In genomic region chr11:27472398-27473016, GRCh38 we compare ENCODE assay signal across 8 cellular contexts. TPM values are rescaled to one million over a fixed set of nuclear protein-coding genes. Genes with fewer than 3 reads are reported as not detected.
DNase-seq lines count a peak whose midpoint lies in the region; ATAC-seq, FAIRE-seq and TF ChIP-seq lines count a peak whose summit lies in the region.

LGR4 (minus strand) TSS chr11:27472790; CDS start chr11:27472302, 488 bp downstream.

- H3K4me3 ChIP-seq in fibroblast of mammary gland (ENCODE audit: control insufficient read depth, low read depth, low read length): peak within 1 kb of the TSS; percentile 72

- DNase-seq in D721Med (ENCODE audit: insufficient read length, low spot score) (peak; percentile 48), KBM-7 (peak; percentile 95), RKO (ENCODE audit: low spot score) (peak; percentile 93), fibroblast of mammary gland (ENCODE audit: low read depth) (peak; percentile 84), naive B cell (peak; percentile 71)
- peak; percentile 26 for DNase-seq in activated T-helper 2 cell treated with anti-CD3 and anti-CD28 coated beads, Interferon-gamma antibody, Interleukin-2, Interleukin-4, amounts not matched to agents 10 μg/mL and 5 μg/mL and 100 μg/mL, durations not matched to agents 14 hours and 24 hours and 36 hours (ENCODE audit: low spot score)

- H3K36me3 Mint-ChIP-seq in activated T-helper 2 cell treated with anti-CD3 and anti-CD28 coated beads, Interferon-gamma antibody, Interleukin-2, Interleukin-4, amounts not matched to agents 10 μg/mL and 5 μg/mL and 100 μg/mL, durations not matched to agents 14 hours and 24 hours and 36 hours (ENCODE audit: low read depth): no peaks in the 10 kb centered on the region
- H3K36me3 Mint-ChIP-seq in naive B cell: peaks cover 0 to 8% of the 10 kb centered on the region in 2 donors
- no peaks in the 10 kb centered on the region for H3K36me3 Mint-ChIP-seq in stimulated activated memory B cell treated with anti-CD40 and anti-IgM and Interleukin-4, amounts not matched to agents 10 μg/mL and 1 μg/mL and 100 μg/mL, for 72 hours

- in situ Hi-C loops in KBM-7 (cut with MboI; ENCODE audit: low pct_unique_long_range_greater_than_20kb, low sequenced_read_pairs): no loop called here

- no peak for TF ChIP-seq CTCF in D721Med (IDR thresholded peaks at IDR 0.05; ENCODE audit: insufficient read depth, missing control alignments)
- TF ChIP-seq CTCF in fibroblast of mammary gland (conservative IDR thresholded peaks at IDR 0.05; ENCODE audit: control insufficient read depth, insufficient read depth, low read depth, low read length): no peak

- intact Hi-C loops in activated T-helper 2 cell treated with anti-CD3 and anti-CD28 coated beads, Interferon-gamma antibody, Interleukin-2, Interleukin-4, amounts not matched to agents 10 μg/mL and 5 μg/mL and 100 μg/mL, durations not matched to agents 14 hours and 24 hours and 36 hours (cut with micrococcal nuclease): loop anchor here (5.0 kb wide), 2 partner anchors 85 to 110 kb away; partner anchors contain the start of gene CCDC34

- ATAC-seq in GM21723 (IDR thresholded peaks at IDR 0.05; ENCODE audit: unreplicated experiment) (peak; percentile 71), naive B cell (ENCODE audit: low read depth in 2 of 2) (peak; percentile 89 to 91)
- ATAC-seq in stimulated activated memory B cell treated with anti-CD40 and anti-IgM and Interleukin-4, amounts not matched to agents 10 μg/mL and 1 μg/mL and 100 μg/mL, for 72 hours: peak; percentile 91

- H3K4me3 Mint-ChIP-seq in activated T-helper 2 cell treated with anti-CD3 and anti-CD28 coated beads, Interferon-gamma antibody, Interleukin-2, Interleukin-4, amounts not matched to agents 10 μg/mL and 5 μg/mL and 100 μg/mL, durations not matched to agents 14 hours and 24 hours and 36 hours (ENCODE audit: low read depth): peak within 1 kb of the TSS; percentile 90
- peak within 1 kb of the TSS; percentile 90 to 99 (median 94) for H3K4me3 Mint-ChIP-seq in naive B cell
- H3K4me3 Mint-ChIP-seq in stimulated activated memory B cell treated with anti-CD40 and anti-IgM and Interleukin-4, amounts not matched to agents 10 μg/mL and 1 μg/mL and 100 μg/mL, for 72 hours: peak within 1 kb of the TSS; percentile 86

- H3K27me3 Mint-ChIP-seq in activated T-helper 2 cell treated with anti-CD3 and anti-CD28 coated beads, Interferon-gamma antibody, Interleukin-2, Interleukin-4, amounts not matched to agents 10 μg/mL and 5 μg/mL and 100 μg/mL, durations not matched to agents 14 hours and 24 hours and 36 hours (ENCODE audit: low read depth): peaks cover 70% of the 10 kb centered on the region
- peaks cover 0 to 12% (median 0%) of the 10 kb centered on the region in 3 donors for H3K27me3 Mint-ChIP-seq in naive B cell
- no peaks in the 10 kb centered on the region for H3K27me3 Mint-ChIP-seq in stimulated activated memory B cell treated with anti-CD40 and anti-IgM and Interleukin-4, amounts not matched to agents 10 μg/mL and 1 μg/mL and 100 μg/mL, for 72 hours

- H3K9me3 Mint-ChIP-seq in activated T-helper 2 cell treated with anti-CD3 and anti-CD28 coated beads, Interferon-gamma antibody, Interleukin-2, Interleukin-4, amounts not matched to agents 10 μg/mL and 5 μg/mL and 100 μg/mL, durations not matched to agents 14 hours and 24 hours and 36 hours: no peaks in the 10 kb centered on the region
- H3K9me3 Mint-ChIP-seq in naive B cell: no peaks in the 10 kb centered on the region
- no peaks in the 10 kb centered on the region for H3K9me3 Mint-ChIP-seq in stimulated activated memory B cell treated with anti-CD40 and anti-IgM and Interleukin-4, amounts not matched to agents 10 μg/mL and 1 μg/mL and 100 μg/mL, for 72 hours

- peaks cover 4% of the 10 kb centered on the region for H3K4me1 Mint-ChIP-seq in activated T-helper 2 cell treated with anti-CD3 and anti-CD28 coated beads, Interferon-gamma antibody, Interleukin-2, Interleukin-4, amounts not matched to agents 10 μg/mL and 5 μg/mL and 100 μg/mL, durations not matched to agents 14 hours and 24 hours and 36 hours (ENCODE audit: low read depth)
- H3K4me1 Mint-ChIP-seq in naive B cell: peaks cover 20 to 27% (median 27%) of the 10 kb centered on the region in 3 donors
- peaks cover 23% of the 10 kb centered on the region for H3K4me1 Mint-ChIP-seq in stimulated activated memory B cell treated with anti-CD40 and anti-IgM and Interleukin-4, amounts not matched to agents 10 μg/mL and 1 μg/mL and 100 μg/mL, for 72 hours

- FAIRE-seq in D721Med (lab: Jason Lieb, UNC): no peak

- H3K27ac Mint-ChIP-seq in activated T-helper 2 cell treated with anti-CD3 and anti-CD28 coated beads, Interferon-gamma antibody, Interleukin-2, Interleukin-4, amounts not matched to agents 10 μg/mL and 5 μg/mL and 100 μg/mL, durations not matched to agents 14 hours and 24 hours and 36 hours: no peak within 1 kb of the TSS
- peak within 1 kb of the TSS; percentile 65 to 96 (median 91) for H3K27ac Mint-ChIP-seq in naive B cell
- peak within 1 kb of the TSS; percentile 54 for H3K27ac Mint-ChIP-seq in stimulated activated memory B cell treated with anti-CD40 and anti-IgM and Interleukin-4, amounts not matched to agents 10 μg/mL and 1 μg/mL and 100 μg/mL, for 72 hours

RNA-seq across cellular contexts. Expression of gene LGR4, which starts in this region (rescaled TPM):
- 0.05 and 0.14 TPM in 2 replicates for total RNA-seq in activated T-helper 2 cell treated with anti-CD3 and anti-CD28 coated beads, Interferon-gamma antibody, Interleukin-2, Interleukin-4, amounts not matched to agents 10 μg/mL and 5 μg/mL and 100 μg/mL, durations not matched to agents 14 hours and 24 hours and 36 hours
- polyA plus RNA-seq in naive B cell (ENCODE audit: low read depth in 6 of 6): 1 to 10 TPM in 3 of 6 donors, under 1 TPM in 2, not detected in 1; 0.54 to 2.6 (median 1.2) TPM

Comparison
In these comparisons a context has a peak if more than half of its experiments do, and no peak if none do; other contexts are left out.
1. Peak in every context shown above with its lines: DNase-seq, ATAC-seq and H3K4me3 ChIP-seq.
2. Peak in DNase-seq in activated T-helper 2 cell treated with anti-CD3 and anti-CD28 coated beads, Interferon-gamma antibody, Interleukin-2, Interleukin-4, amounts not matched to agents 10 μg/mL and 5 μg/mL and 100 μg/mL, durations not matched to agents 14 hours and 24 hours and 36 hours; RNA of the gene not detected or under 1 TPM.
3. DNase-seq: peak in every context shown above with its lines; median percentile 95 in KBM-7; 93 in RKO; 84 in fibroblast of mammary gland; 71 in naive B cell; 48 in D721Med; 26 in activated T-helper 2 cell treated with anti-CD3 and anti-CD28 coated beads, Interferon-gamma antibody, Interleukin-2, Interleukin-4, amounts not matched to agents 10 μg/mL and 5 μg/mL and 100 μg/mL, durations not matched to agents 14 hours and 24 hours and 36 hours.